In the genomic region with DNA sequence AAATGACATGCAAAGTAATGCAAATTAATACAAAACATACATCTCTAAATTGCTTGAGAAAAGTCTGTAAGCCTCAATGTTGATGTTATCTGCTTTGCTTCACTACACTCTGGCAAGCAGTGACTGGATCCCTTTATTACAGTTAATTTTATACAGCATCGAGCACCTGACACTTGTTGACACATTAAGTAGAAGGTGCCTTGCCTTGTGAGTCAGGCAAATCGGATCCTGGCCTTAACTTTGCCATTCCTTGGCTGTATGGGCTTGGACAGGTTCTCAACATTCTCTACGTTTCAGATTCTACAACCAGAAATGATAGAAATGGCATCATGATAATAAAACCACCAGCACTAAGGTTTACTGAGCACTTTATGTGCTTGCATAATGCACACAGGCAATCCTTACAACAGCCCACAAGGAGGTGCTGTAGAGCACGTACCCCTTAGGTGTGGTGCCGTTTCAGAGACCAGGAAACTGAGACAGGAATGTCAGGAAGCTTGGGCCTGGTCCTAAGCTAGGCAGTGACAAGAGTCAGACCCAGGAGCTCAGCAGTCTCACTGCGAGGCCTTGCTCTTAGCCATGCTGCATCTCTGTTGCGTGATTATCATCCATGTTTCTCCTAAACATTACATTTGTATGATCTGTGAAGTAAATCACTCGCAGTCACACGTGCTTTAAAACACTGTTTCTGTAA, we compare ENCODE assay signal across 9 cellular contexts. TPM values are rescaled to one million over a fixed set of nuclear protein-coding genes. Genes with fewer than 3 reads are reported as not detected.
DNase-seq lines count a peak whose midpoint lies in the region; ATAC-seq and TF ChIP-seq lines count a peak whose summit lies in the region.
"Had no signal": no experiment of that assay in that cellular context is flagged by ENCODE, and none has a peak within 500 bp of the region (broad histone marks: within the 10 kb centered on the region; RNA-seq: fewer than 3 reads in every experiment).

No MANE protein-coding gene starts in this region.

- H3K9me3 Mint-ChIP-seq in CD4-positive, alpha-beta memory T cell, result no peaks in the 10 kb centered on the region
- H3K9me3 Mint-ChIP-seq: IgD-negative memory B cell had no signal

- CTCF ChIA-PET in CD4-positive, alpha-beta memory T cell (lab: Charles Lee; ENCODE audit: partially characterized antibody), result interaction anchor here (0.6 to 10.0 kb wide), 51 partner anchors 8 to 1209 kb away, joined by 3 to 90 read pairs (median 4); partner anchors contain the start of genes ANKRD31 and HMGCR

- peaks cover 68% of the 10 kb centered on the region for H3K4me1 ChIP-seq in CD4-positive, alpha-beta memory T cell (ENCODE audit: insufficient read depth, low read length)
- H3K4me1 ChIP-seq in sigmoid colon, result peaks cover 0 to 48% (median 31%) of the 10 kb centered on the region in 4 donors

- peak overlapping the region; percentile 83 to 97 (median 94) for H3K4me3 Mint-ChIP-seq in CD4-positive, alpha-beta memory T cell
- H3K4me3 Mint-ChIP-seq: IgD-negative memory B cell had no signal

- ATAC-seq in HG02981 (IDR thresholded peaks at IDR 0.05; ENCODE audit: unreplicated experiment) (peak; percentile 31), HG02973 (IDR thresholded peaks at IDR 0.05; ENCODE audit: unreplicated experiment) (no peak)

- TF ChIP-seq EP300 in sigmoid colon (IDR thresholded peaks at IDR 0.05), result no peak

- peak; percentile 59 to 69 (median 66) for DNase-seq in CD4-positive, alpha-beta memory T cell
- peak; percentile 60 for DNase-seq in RPMI8226
- DNase-seq in activated effector memory CD4-positive, alpha-beta T cell treated with anti-CD3 and anti-CD28 coated beads, Interleukin-2, amount 50 U/mL, for 16 hours, result peak; percentile 86
- DNase-seq in globus pallidus (ENCODE audit: low spot score), result peak; percentile 25
- DNase-seq in sigmoid colon, result no peak
- no peak for DNase-seq in NCI-H2196 treated with DMSO at 0.1 percent for 48 hours (lab: John Stamatoyannopoulos, UW; ENCODE audit: unreplicated experiment)

- H3K27me3 Mint-ChIP-seq in CD4-positive, alpha-beta memory T cell, result peaks cover 0 to 3% of the 10 kb centered on the region in 2 donors

- H3K4me3 ChIP-seq in CD4-positive, alpha-beta memory T cell (ENCODE audit: low read length in 2 of 2), result peak overlapping the region in 1 of 2 donors; percentile 7
- H3K4me3 ChIP-seq in sigmoid colon, result no peak overlapping the region

- peaks cover 26 to 30% of the 10 kb centered on the region in 2 donors for H3K36me3 Mint-ChIP-seq in CD4-positive, alpha-beta memory T cell
- H3K36me3 Mint-ChIP-seq: IgD-negative memory B cell had no signal

- 39 to 53% methylated on average over 9 of the region's 9 CpGs for WGBS in sigmoid colon, 2 donors

- H3K4me1 Mint-ChIP-seq in CD4-positive, alpha-beta memory T cell, result peaks cover 46 to 77% (median 68%) of the 10 kb centered on the region in 4 donors

- no peaks in the 10 kb centered on the region for H3K27me3 ChIP-seq in CD4-positive, alpha-beta memory T cell (ENCODE audit: insufficient read depth, low read length)
- H3K27me3 ChIP-seq in sigmoid colon, result no peaks in the 10 kb centered on the region

- H3K27ac ChIP-seq in CD4-positive, alpha-beta memory T cell (ENCODE audit: low read depth, low read length), result no peak overlapping the region
- peak overlapping the region in 3 of 4 donors; percentile 29 to 96 (median 37) for H3K27ac ChIP-seq in sigmoid colon

- intact Hi-C loops in CD4-positive, alpha-beta memory T cell (cut with micrococcal nuclease), result loop anchor here (1.0 to 10.0 kb wide), 9 partner anchors 115 to 1145 kb away; partner anchors contain the start of genes CERT1, GFM2, HMGCR and NSA2
- intact Hi-C loops in sigmoid colon (cut with DNase I), result loop anchor here (10.0 kb wide), 2 partner anchors 365 to 625 kb away; partner anchors contain the start of gene HEXB

- TF ChIP-seq POLR2A in sigmoid colon (IDR thresholded peaks at IDR 0.05), result no peak

- TF ChIP-seq CTCF in sigmoid colon (IDR thresholded peaks at IDR 0.05), result peak; percentile 21 to 70 (median 53)

- H3K27ac Mint-ChIP-seq in CD4-positive, alpha-beta memory T cell, result peak overlapping the region; percentile 51 to 93 (median 86)
- H3K27ac Mint-ChIP-seq: IgD-negative memory B cell had no signal

- H3K9me3 ChIP-seq in CD4-positive, alpha-beta memory T cell (ENCODE audit: control insufficient read depth in 1 of 2, low read length in 2 of 2), result no peaks in the 10 kb centered on the region
- H3K9me3 ChIP-seq in sigmoid colon, result no peaks in the 10 kb centered on the region

- POLR2A ChIA-PET in CD4-positive, alpha-beta memory T cell (lab: Charles Lee; ENCODE audit: partially characterized antibody), result interaction anchor here (0.8 to 2.6 kb wide), 17 partner anchors 11 to 287 kb away, joined by 3 to 23 read pairs (median 5); partner anchors contain the start of genes ANKRD31 and HMGCR

- H3K36me3 ChIP-seq in CD4-positive, alpha-beta memory T cell (ENCODE audit: insufficient read depth, low read length), result peaks cover 5% of the 10 kb centered on the region
- H3K36me3 ChIP-seq in sigmoid colon, result peaks cover 0 to 17% (median 0%) of the 10 kb centered on the region in 4 donors

RNA-seq across cellular contexts. Expression of gene GCNT4, which starts 2.6 kb away (rescaled TPM):
- total RNA-seq in CD4-positive, alpha-beta memory T cell, result 10 to 100 TPM; 30.8 to 31.4 TPM
- polyA plus RNA-seq in CD4-positive, alpha-beta memory T cell, result 1 to 10 TPM; 2.0 to 2.2 TPM
- total RNA-seq in sigmoid colon, result 1 to 10 TPM; 1.4 to 3.2 (median 2.8) TPM
- 1 to 10 TPM in 2 of 3 donors, under 1 TPM in 1; 0.69 to 1.8 (median 1.1) TPM for polyA plus RNA-seq in sigmoid colon

Comparison
In these comparisons a context has a peak if more than half of its experiments do, and no peak if none do; other contexts are left out.
1. DNase-seq: peak in CD4-positive, alpha-beta memory T cell (5 of 5), RPMI8226 (single experiment), activated effector memory CD4-positive, alpha-beta T cell treated with anti-CD3 and anti-CD28 coated beads, Interleukin-2, amount 50 U/mL, for 16 hours (single experiment) and globus pallidus (single experiment); none in sigmoid colon (single experiment) and NCI-H2196 treated with DMSO at 0.1 percent for 48 hours (single experiment).
2. RNA of gene GCNT4, which starts 2.6 kb away (total RNA-seq): 30.8 to 31.4 TPM in CD4-positive, alpha-beta memory T cell; 1.4 to 3.2 TPM in sigmoid colon; every median in the first group is over 4 times any median in the second.